Comparison of ENCODE assay signal across 24 cellular contexts in the genomic region with DNA sequence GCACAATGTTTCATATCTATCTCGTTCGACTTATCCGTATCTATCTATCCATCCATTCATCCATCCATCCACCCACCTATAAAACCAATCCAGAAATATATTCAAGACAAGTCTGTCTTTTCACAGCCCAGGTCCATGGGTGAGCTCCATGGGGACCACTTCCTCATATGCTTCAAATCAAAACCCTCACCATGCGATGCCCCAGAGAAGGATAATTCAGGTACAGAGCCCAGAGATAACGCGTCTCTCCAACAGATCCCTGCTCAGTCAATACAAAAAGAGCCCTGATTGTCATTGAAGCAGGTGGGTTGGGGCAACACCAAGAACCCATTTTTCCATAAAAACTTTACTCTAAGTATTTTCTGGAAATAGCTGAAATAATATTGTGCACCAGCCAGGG.
"Had no signal": no experiment of that assay in that cellular context is flagged by ENCODE, and none has a peak within 500 bp of the region (broad histone marks: within the 10 kb centered on the region; RNA-seq: fewer than 3 reads in every experiment).

No MANE protein-coding gene starts in this region.

- H3K4me1 ChIP-seq: uterus had no signal

- H3K4me3 Mint-ChIP-seq: effector memory CD8-positive, alpha-beta T cell; mesothelial cell of epicardium; nephron; neural progenitor cell; stimulated activated naive B cell treated with anti-CD40 and anti-IgM and Interleukin-4, amounts not matched to agents 10 μg/mL and 1 μg/mL and 100 μg/mL, for 72 hours; stimulated activated naive CD8-positive, alpha-beta T cell treated with anti-CD3 and anti-CD28 coated beads, Interleukin-15, Interleukin-2, amounts not matched to agents 100 ng/mL and 50 ng/mL, for 24 hours had no signal

- H3K27ac ChIP-seq: neural progenitor cell, prostate gland, skin epidermis, suprapubic skin, transverse colon, upper lobe of right lung, uterus had no signal

- ATAC-seq: effector memory CD8-positive, alpha-beta T cell; naive thymus-derived CD4-positive, alpha-beta T cell; right cardiac atrium; upper lobe of right lung had no signal

- H3K9me3 Mint-ChIP-seq: mesothelial cell of epicardium; stimulated activated naive CD8-positive, alpha-beta T cell treated with anti-CD3 and anti-CD28 coated beads, Interleukin-15, Interleukin-2, amounts not matched to agents 100 ng/mL and 50 ng/mL, for 24 hours had no signal

- H3K27ac Mint-ChIP-seq: effector memory CD8-positive, alpha-beta T cell; immature natural killer cell; mesothelial cell of epicardium; nephron; neural progenitor cell; stimulated activated naive B cell treated with anti-CD40 and anti-IgM and Interleukin-4, amounts not matched to agents 10 μg/mL and 1 μg/mL and 100 μg/mL, for 72 hours; stimulated activated naive CD8-positive, alpha-beta T cell treated with anti-CD3 and anti-CD28 coated beads, Interleukin-15, Interleukin-2, amounts not matched to agents 100 ng/mL and 50 ng/mL, for 24 hours had no signal

- DNase-seq: cortex of kidney; effector memory CD8-positive, alpha-beta T cell; erythroblast; esophagus squamous epithelium; hypothalamus; immature natural killer cell; islet precursor cell; kidney glomerular epithelial cell; mesenchymal stem cell; right cardiac atrium; stimulated activated CD4-positive, alpha-beta T cell treated with anti-CD3 and anti-CD28 coated beads, Interleukin-15, amount 100 ng/mL, for 24 hours; stimulated activated CD4-positive, alpha-beta T cell treated with anti-CD3 and anti-CD28 coated beads, Interleukin-2, amount 100 ng/mL, for 48 hours; stimulated activated naive B cell treated with anti-CD40 and anti-IgM and Interleukin-4, amounts not matched to agents 10 μg/mL and 1 μg/mL and 100 μg/mL, for 72 hours; transverse colon; upper lobe of right lung; uterus had no signal

- H3K4me3 ChIP-seq: esophagus squamous epithelium, neural progenitor cell, prostate gland, skin epidermis, suprapubic skin, transverse colon, upper lobe of right lung, uterus had no signal

- H3K27me3 ChIP-seq: neural progenitor cell, suprapubic skin, transverse colon, upper lobe of right lung, uterus had no signal

- H3K36me3 ChIP-seq: esophagus squamous epithelium, neural progenitor cell, prostate gland, suprapubic skin, transverse colon, upper lobe of right lung, uterus had no signal

- H3K4me1 Mint-ChIP-seq: immature natural killer cell had no signal

- H3K9ac ChIP-seq: neural progenitor cell had no signal

- H3K9me3 ChIP-seq: esophagus squamous epithelium, prostate gland, suprapubic skin, transverse colon, upper lobe of right lung, uterus had no signal

- H3K36me3 Mint-ChIP-seq: immature natural killer cell; mesothelial cell of epicardium; stimulated activated naive B cell treated with anti-CD40 and anti-IgM and Interleukin-4, amounts not matched to agents 10 μg/mL and 1 μg/mL and 100 μg/mL, for 72 hours had no signal
